Comparison of ENCODE assay signal across 27 cellular contexts in genomic region chr6:162875070-162875469, GRCh38.
"Had no signal": no experiment of that assay in that cellular context is flagged by ENCODE, and none has a peak within 500 bp of the region (broad histone marks: within the 10 kb centered on the region; RNA-seq: fewer than 3 reads in every experiment).

No MANE protein-coding gene starts in this region.

- H3K4me1 ChIP-seq: left lung, neural progenitor cell, pancreas, prostate gland, sigmoid colon, spleen, tibial nerve, vagina had no signal

- FAIRE-seq: islet of Langerhans, kidney, pancreas, small intestine had no signal

- ATAC-seq: left colon; left lung; natural killer cell; pancreas; right cardiac atrium; stimulated activated memory B cell treated with anti-CD40 and anti-IgM and Interleukin-4, amounts not matched to agents 10 μg/mL and 1 μg/mL and 100 μg/mL, for 72 hours; stimulated activated naive CD8-positive, alpha-beta T cell treated with anti-CD3 and anti-CD28 coated beads, Interleukin-15, amount 100 ng/mL, for 72 hours had no signal

- DNase-seq: hypothalamus; immature natural killer cell; kidney; left colon; left lung; mesendoderm; naive B cell; natural killer cell; nephron progenitor cell; pancreas; posterior cingulate gyrus; retina; right cardiac atrium; sigmoid colon; small intestine; spleen; stimulated activated CD4-positive, alpha-beta T cell treated with anti-CD3 and anti-CD28 coated beads, Interleukin-4, amount 100 ng/mL, for 24 hours; stimulated activated naive CD4-positive, alpha-beta T cell treated with Interleukin-2 at 50 U/mL for 16 hours; stimulated activated naive CD8-positive, alpha-beta T cell treated with anti-CD3 and anti-CD28 coated beads, Interleukin-15, amount 100 ng/mL, for 72 hours; substantia nigra had no signal

- H3K36me3 ChIP-seq: left lung, neural progenitor cell, pancreas, prostate gland, sigmoid colon, spleen, tibial nerve, vagina had no signal

- H3K27me3 ChIP-seq: left lung, neural progenitor cell, pancreas, sigmoid colon, spleen, tibial nerve, vagina had no signal

- H3K9ac ChIP-seq: neural progenitor cell had no signal

- H3K4me2 ChIP-seq: neural progenitor cell had no signal

- H3K9me3 ChIP-seq: pancreas, prostate gland, tibial nerve, vagina had no signal

- H3K27ac ChIP-seq: left lung, neural progenitor cell, pancreas, prostate gland, sigmoid colon, spleen, tibial nerve, vagina had no signal

- H2AFZ ChIP-seq: neural progenitor cell had no signal

- H3K4me3 ChIP-seq: left lung, lung, neural progenitor cell, pancreas, prostate gland, sigmoid colon, spleen, tibial nerve, vagina had no signal
